8 cellular contexts compared by ENCODE assay signal in genomic region chr2:218569661-218570500, GRCh38. TPM values are rescaled to one million over a fixed set of nuclear protein-coding genes. Genes with fewer than 3 reads are reported as not detected.
DNase-seq lines count a peak whose midpoint lies in the region; ATAC-seq lines count a peak whose summit lies in the region.

No MANE protein-coding gene starts in this region.

- H3K27me3 ChIP-seq in iPS DF 6.9 (ENCODE audit: control insufficient read depth, insufficient read depth, low read length) (no peaks in the 10 kb centered on the region), skeletal muscle tissue (ENCODE audit: control insufficient read depth in 3 of 3, insufficient read depth in 3 of 3, low read length in 3 of 3) (no peaks in the 10 kb centered on the region)

- H3K4me3 Mint-ChIP-seq in activated naive CD8-positive, alpha-beta T cell treated with anti-CD3 and anti-CD28 coated beads for 36 hours: peak overlapping the region; percentile 95

- in situ Hi-C loops in Caki2 (cut with HindIII; ENCODE audit: low pct_unique_long_range_greater_than_20kb, low sequenced_read_pairs): no loop called here

- no peaks in the 10 kb centered on the region for H3K36me3 ChIP-seq in iPS DF 6.9 (ENCODE audit: control insufficient read depth, insufficient read depth, low read length)
- peaks cover 0 to 6% (median 3%) of the 10 kb centered on the region in 3 donors for H3K36me3 ChIP-seq in skeletal muscle tissue (ENCODE audit: control insufficient read depth in 3 of 3, insufficient read depth in 3 of 3, low read length in 3 of 3)

- DNase-seq in Caki2 (ENCODE audit: low read depth) (peak; percentile 56), iPS DF 6.9 (ENCODE audit: low read depth, low spot score) (no peak), DMS153 (lab: John Stamatoyannopoulos, UW) (no peak), occipital lobe (lab: John Stamatoyannopoulos, UW) (no peak)
- no peak for DNase-seq in Jurkat, Clone E6-1 (ENCODE audit: low read depth, low spot score)
- DNase-seq in activated naive CD8-positive, alpha-beta T cell treated with anti-CD3 and anti-CD28 coated beads for 36 hours: no peak

- no peak for ATAC-seq in HG03175 (IDR thresholded peaks at IDR 0.05; ENCODE audit: unreplicated experiment)

- H3K27ac ChIP-seq in iPS DF 6.9 (ENCODE audit: low read length) (no peak overlapping the region), skeletal muscle tissue (ENCODE audit: low read depth, low read length) (peak overlapping the region; percentile 98)

- H3K27ac Mint-ChIP-seq in activated naive CD8-positive, alpha-beta T cell treated with anti-CD3 and anti-CD28 coated beads for 36 hours: peak overlapping the region; percentile 100

- peaks cover 1% of the 10 kb centered on the region; the same call in 1 of the 2 replicates for H3K4me1 ChIP-seq in iPS DF 6.9 (ENCODE audit: control insufficient read depth, insufficient read depth, low read length)
- peaks cover 27 to 42% (median 36%) of the 10 kb centered on the region in 3 donors for H3K4me1 ChIP-seq in skeletal muscle tissue (ENCODE audit: control insufficient read depth in 3 of 3, insufficient read depth in 3 of 3, low read length in 3 of 3)

- H3K4me1 Mint-ChIP-seq in activated naive CD8-positive, alpha-beta T cell treated with anti-CD3 and anti-CD28 coated beads for 36 hours: peaks cover 49% of the 10 kb centered on the region

- WGBS in iPS DF 6.9 (ENCODE audit: insufficient coverage, insufficient read length): no CpG with 5 or more reads among the region's 10 CpGs

- H3K9me3 Mint-ChIP-seq in activated naive CD8-positive, alpha-beta T cell treated with anti-CD3 and anti-CD28 coated beads for 36 hours: no peaks in the 10 kb centered on the region

- H3K36me3 Mint-ChIP-seq in activated naive CD8-positive, alpha-beta T cell treated with anti-CD3 and anti-CD28 coated beads for 36 hours: peaks cover 46% of the 10 kb centered on the region

- peak overlapping the region; percentile 88 to 97 (median 94) for H3K9ac ChIP-seq in skeletal muscle tissue (ENCODE audit: low read depth in 1 of 3, low read length in 3 of 3)

- H3K27me3 Mint-ChIP-seq in activated naive CD8-positive, alpha-beta T cell treated with anti-CD3 and anti-CD28 coated beads for 36 hours: no peaks in the 10 kb centered on the region

- peak overlapping the region; percentile 95 for H3K4me3 ChIP-seq in Jurkat, Clone E6-1 (ENCODE audit: low read length)
- H3K4me3 ChIP-seq in iPS DF 6.9 (ENCODE audit: low read length): peak overlapping the region; percentile 93; the same call in 1 of the 2 replicates
- peak overlapping the region; percentile 83 to 91 (median 90) for H3K4me3 ChIP-seq in skeletal muscle tissue (ENCODE audit: low read length in 3 of 3)

- no peaks in the 10 kb centered on the region for H3K9me3 ChIP-seq in iPS DF 6.9 (ENCODE audit: control insufficient read depth, insufficient read depth, low read length)
- H3K9me3 ChIP-seq in skeletal muscle tissue (ENCODE audit: control insufficient read depth in 3 of 3, low read length in 3 of 3): no peaks in the 10 kb centered on the region

RNA-seq across cellular contexts. Expression of gene CNOT9, which starts 1.2 kb away (rescaled TPM):
- 46.7 and 69.8 TPM in 2 replicates for total RNA-seq in Caki2 (2014; rRNA removed; shearing (Covaris generic); ENCODE audit: low replicate concordance)
- polyA plus RNA-seq in Jurkat, Clone E6-1 (2012; ENCODE audit: insufficient read depth, insufficient read length): 76.6 TPM
- total RNA-seq in activated naive CD8-positive, alpha-beta T cell treated with anti-CD3 and anti-CD28 coated beads for 36 hours: 100 to 1,000 TPM; 129 to 131 TPM
- 27.1 TPM for total RNA-seq in skeletal muscle tissue
- 39.6 TPM for total RNA-seq in occipital lobe

RNA-seq across cellular contexts. Expression of gene USP37, which starts 1.7 kb away (rescaled TPM):
- 9.5 and 11.5 TPM in 2 replicates for total RNA-seq in Caki2 (2014; rRNA removed; shearing (Covaris generic); ENCODE audit: low replicate concordance)
- polyA plus RNA-seq in Jurkat, Clone E6-1 (2012; ENCODE audit: insufficient read depth, insufficient read length): 10.0 TPM
- 10 to 100 TPM; 29.7 to 31.2 TPM for total RNA-seq in activated naive CD8-positive, alpha-beta T cell treated with anti-CD3 and anti-CD28 coated beads for 36 hours
- total RNA-seq in skeletal muscle tissue (17.7 TPM), occipital lobe (38.7 TPM)

RNA-seq across cellular contexts. Expression of gene PLCD4, which starts 37.8 kb away (rescaled TPM):
- total RNA-seq in Caki2 (2014; rRNA removed; shearing (Covaris generic); ENCODE audit: low replicate concordance): 4.3 and 11.9 TPM in 2 replicates
- polyA plus RNA-seq in Jurkat, Clone E6-1 (2012; ENCODE audit: insufficient read depth, insufficient read length): 6.3 TPM
- under 1 TPM in 1 of 2 experiments, not detected in 1; 0.22 TPM for total RNA-seq in activated naive CD8-positive, alpha-beta T cell treated with anti-CD3 and anti-CD28 coated beads for 36 hours
- total RNA-seq in skeletal muscle tissue (27.7 TPM), occipital lobe (0.31 TPM)
